26 cellular contexts compared by ENCODE assay signal in genomic region chr16:74029122-74029805, GRCh38.
DNase-seq lines count a peak whose midpoint lies in the region; ATAC-seq, FAIRE-seq and TF ChIP-seq lines count a peak whose summit lies in the region.
"Had no signal": no experiment of that assay in that cellular context is flagged by ENCODE, and none has a peak within 500 bp of the region (broad histone marks: within the 10 kb centered on the region; RNA-seq: fewer than 3 reads in every experiment).

No MANE protein-coding gene starts in this region.

- H3K27me3 Mint-ChIP-seq in H9 (ENCODE audit: low read depth) = peaks cover 5% of the 10 kb centered on the region
- peaks cover 6% of the 10 kb centered on the region for H3K27me3 Mint-ChIP-seq in activated CD4-positive, alpha-beta T cell treated with anti-CD3 and anti-CD28 coated beads for 36 hours

- H3K14ac ChIP-seq in H9 (ENCODE audit: insufficient read depth, low read length) (no peak overlapping the region), H1 (ENCODE audit: insufficient read length) (no peak overlapping the region)

- H3K9me3 ChIP-seq in H9 (ENCODE audit: control insufficient read depth, low read depth, low read length) (no peaks in the 10 kb centered on the region), H1 (ENCODE audit: insufficient read depth in 2 of 2, low read depth in 1 of 2, low read length in 1 of 2) (no peaks in the 10 kb centered on the region), neural cell (ENCODE audit: low read length) (no peaks in the 10 kb centered on the region)
- H3K9me3 ChIP-seq: left ventricle myocardium inferior, right lobe of liver, SJCRH30 had no signal

- H3F3A ChIP-seq in neural cell (ENCODE audit: insufficient read depth, low read length, poor library complexity, severe bottlenecking) = peaks cover 5% of the 10 kb centered on the region

- H3K18ac ChIP-seq in H9 (ENCODE audit: insufficient read length, low read depth, low read length) (no peak overlapping the region), H1 (ENCODE audit: extremely low read depth, low read length) (peak overlapping the region; percentile 52; the same call in 1 of the 2 replicates)

- no CpG with 5 or more reads among the region's 9 CpGs for WGBS in H9 (ENCODE audit: extremely low coverage, insufficient read length, low lambda C conversion rate)
- 69% methylated on average over 9 of the region's 9 CpGs; no CpG with 5 or more reads in 1 of the 2 experiments for WGBS in H1 (ENCODE audit: extremely low coverage in 1 of 2, insufficient coverage in 1 of 2, insufficient read length in 1 of 2, insufficient replicate concordance in 2 of 2, low coverage in 1 of 2, low lambda C conversion rate in 2 of 2, missing lambda C conversion rate in 1 of 2), 2 experiments

- H3K27ac ChIP-seq in H9 (ENCODE audit: insufficient read length, low read depth, low read length) (no peak overlapping the region), H1 (ENCODE audit: low read depth, low read length) (no peak overlapping the region), neural cell (ENCODE audit: low read length) (peak overlapping the region; percentile 77)
- H3K27ac ChIP-seq: left ventricle myocardium inferior, right lobe of liver, SJCRH30 had no signal

- peaks cover 21% of the 10 kb centered on the region for H3K4me1 ChIP-seq in H9 (ENCODE audit: insufficient read depth, low read length)
- H3K4me1 ChIP-seq in H1 (replicated peaks in 1 of 4; ENCODE audit: control insufficient read depth in 3 of 4, insufficient read depth in 4 of 4, low read length in 3 of 4) = peaks cover 21 to 38% (median 31%) of the 10 kb centered on the region in 4 experiments
- H3K4me1 ChIP-seq: right lobe of liver, SJCRH30 had no signal

- H4K91ac ChIP-seq in H9 (ENCODE audit: insufficient read length, low read depth, low read length) (no peak overlapping the region), H1 (replicated peaks; ENCODE audit: insufficient read length, low read length) (no peak overlapping the region)

- TF ChIP-seq CTCF in H9 (conservative IDR thresholded peaks at IDR 0.05) = no peak
- TF ChIP-seq CTCF in H1 (IDR thresholded peaks at IDR 0.05; ENCODE audit: control extremely low read depth in 1 of 3, insufficient read depth in 1 of 3, low read depth in 1 of 3, low read length in 3 of 3) = no peak
- no peak for TF ChIP-seq CTCF in neural cell (IDR thresholded peaks at IDR 0.05; ENCODE audit: poor library complexity, severe bottlenecking)

- H3K36me3 Mint-ChIP-seq in H9 (ENCODE audit: insufficient read depth in 1 of 3, low read depth in 3 of 3) = no peaks in the 10 kb centered on the region; a peak in 1 of 7 replicates
- no peaks in the 10 kb centered on the region for H3K36me3 Mint-ChIP-seq in activated CD4-positive, alpha-beta T cell treated with anti-CD3 and anti-CD28 coated beads for 36 hours (ENCODE audit: low read depth)
- H3K36me3 Mint-ChIP-seq: CD14-positive monocyte, immature natural killer cell had no signal

- CTCF ChIA-PET in H1 (lab: Charles Lee; ENCODE audit: partially characterized antibody) = interaction anchor here (0.9 to 1.3 kb wide), 4 partner anchors 10 to 423 kb away, joined by 3 read pairs; no protein-coding TSS in a partner anchor
- CTCF ChIA-PET in activated CD4-positive, alpha-beta T cell treated with anti-CD3 and anti-CD28 coated beads for 36 hours (lab: Charles Lee) = no interaction called here

- H3K9ac ChIP-seq in H9 (ENCODE audit: extremely low read depth, insufficient read length, low read length) (no peak overlapping the region), H1 (replicated peaks in 1 of 4; ENCODE audit: extremely low read depth in 1 of 4, low read depth in 3 of 4, low read length in 3 of 4) (no peak overlapping the region), neural cell (ENCODE audit: low read length) (no peak overlapping the region)

- H4K20me1 ChIP-seq in H9 (ENCODE audit: control insufficient read depth, insufficient read depth, insufficient read length) = no peaks in the 10 kb centered on the region
- H4K20me1 ChIP-seq in H1 (replicated peaks in 1 of 2; ENCODE audit: control insufficient read depth in 1 of 2, insufficient read depth in 2 of 2, low read length in 2 of 2) = no peaks in the 10 kb centered on the region
- H4K20me1 ChIP-seq in neural cell (ENCODE audit: insufficient read depth) = no peaks in the 10 kb centered on the region

- no peak overlapping the region for H3K23ac ChIP-seq in H9 (ENCODE audit: insufficient read length, low read depth, low read length)
- H3K23ac ChIP-seq in H1 (ENCODE audit: insufficient read length) = no peak overlapping the region

- H3K23me2 ChIP-seq in H9 (ENCODE audit: insufficient read length, low read depth, low read length, poor library complexity, severe bottlenecking) = no peaks in the 10 kb centered on the region
- H3K23me2 ChIP-seq in H1 (ENCODE audit: low read depth, low read length) = no peaks in the 10 kb centered on the region

- H4K8ac ChIP-seq in H9 (replicated peaks; ENCODE audit: insufficient read length, low read depth, low read length) (no peak overlapping the region), H1 (ENCODE audit: extremely low read depth, insufficient read depth, low read length) (no peak overlapping the region)

- intact Hi-C loops in activated CD4-positive, alpha-beta T cell treated with anti-CD3 and anti-CD28 coated beads for 36 hours (cut with DNase I, micrococcal nuclease) = no loop called here

- TF ChIP-seq RAD21 in H1 (IDR thresholded peaks at IDR 0.05 in 1 of 2, conservative IDR thresholded peaks at IDR 0.05 in 1 of 2; ENCODE audit: low read depth in 2 of 2, low read length in 2 of 2) (no peak), neural cell (conservative IDR thresholded peaks at IDR 0.05) (no peak)

- ATAC-seq in activated CD4-positive, alpha-beta T cell treated with anti-CD3 and anti-CD28 coated beads for 36 hours = no peak

- no peak overlapping the region for H2BK120ac ChIP-seq in H9 (ENCODE audit: low read depth, low read length, poor library complexity, severe bottlenecking)
- H2BK120ac ChIP-seq in H1 (replicated peaks; ENCODE audit: low read depth, low read length) = no peak overlapping the region

- DNase-seq in H9 (no peak), NCI-H2107 (lab: John Stamatoyannopoulos, UW) (peak; percentile 74), H1 (ENCODE audit: low read depth in 1 of 2, low spot score in 2 of 2) (no peak), H7 (no peak), cerebellar nuclear complex (lab: John Stamatoyannopoulos, UW) (no peak), T-helper 1 cell (no peak)
- no peak for DNase-seq in activated CD4-positive, alpha-beta T cell treated with anti-CD3 and anti-CD28 coated beads for 36 hours
- DNase-seq: activated CD4-positive, alpha-beta T cell treated with anti-CD3 and anti-CD28 coated beads for 4 hours; activated naive CD4-positive, alpha-beta T cell treated with anti-CD3 and anti-CD28 coated beads for 36 hours; effector CD8-positive, alpha-beta T cell; foreskin fibroblast; HFFc6; immature natural killer cell; KBM-7; left ventricle myocardium inferior; NCI-H1694 treated with DMSO at 0.1 percent for 48 hours had no signal

- H3K4me3 ChIP-seq in H1 (ENCODE audit: extremely low read depth in 1 of 4, insufficient read depth in 2 of 4, low read depth in 3 of 4, low read length in 4 of 4) (peak overlapping the region in 1 of 4 experiments; percentile 7; a peak in 1 of 8 replicates), neural cell (ENCODE audit: low read length) (no peak overlapping the region), H7 (ENCODE audit: insufficient read depth, low read depth, low read length) (no peak overlapping the region)
- H3K4me3 ChIP-seq: left ventricle myocardium inferior, right lobe of liver, SJCRH30 had no signal

- H2BK20ac ChIP-seq in H9 (ENCODE audit: low read depth, low read length, poor library complexity, severe bottlenecking) = no peak overlapping the region
- H2BK20ac ChIP-seq in H1 (ENCODE audit: low read length) = no peak overlapping the region

- H2BK15ac ChIP-seq in H9 (ENCODE audit: low read depth, low read length) = no peak overlapping the region
- H2BK15ac ChIP-seq in H1 (ENCODE audit: low read length) = no peak overlapping the region

- H2BK12ac ChIP-seq in H9 (ENCODE audit: insufficient read length, low read depth, low read length) = no peak overlapping the region
- peak overlapping the region; percentile 29; the same call in 1 of the 2 replicates for H2BK12ac ChIP-seq in H1 (ENCODE audit: low read depth, low read length)

- TF ChIP-seq EP300 in H1 (IDR thresholded peaks at IDR 0.05; ENCODE audit: borderline replicate concordance in 1 of 2, low read depth in 2 of 2, low read length in 2 of 2) (no peak), neural cell (conservative IDR thresholded peaks at IDR 0.05; ENCODE audit: poor library complexity, severe bottlenecking) (no peak)

- H2BK5ac ChIP-seq in H9 (ENCODE audit: insufficient read length, low read length) (no peak overlapping the region), H1 (ENCODE audit: low read depth, low read length) (peak overlapping the region; percentile 11; the same call in 1 of the 2 replicates)

- no peak overlapping the region for H3K56ac ChIP-seq in H9 (ENCODE audit: insufficient read length, low read depth, low read length)
- no peak overlapping the region for H3K56ac ChIP-seq in H1 (replicated peaks; ENCODE audit: insufficient read length, low read depth, low read length)

- H4K5ac ChIP-seq in H9 (ENCODE audit: insufficient read length, low read depth, low read length) = no peak overlapping the region
- H4K5ac ChIP-seq in H1 (ENCODE audit: insufficient read length, low read depth, low read length) = no peak overlapping the region

- no peaks in the 10 kb centered on the region for H3K9me2 ChIP-seq in neural cell (ENCODE audit: insufficient read depth, low read length)

- no peaks in the 10 kb centered on the region for H3K9me3 Mint-ChIP-seq in H9
- no peaks in the 10 kb centered on the region for H3K9me3 Mint-ChIP-seq in activated CD4-positive, alpha-beta T cell treated with anti-CD3 and anti-CD28 coated beads for 36 hours (ENCODE audit: low read depth)
- H3K9me3 Mint-ChIP-seq: activated naive CD4-positive, alpha-beta T cell treated with anti-CD3 and anti-CD28 coated beads for 36 hours; immature natural killer cell; neural crest cell; stimulated activated naive CD8-positive, alpha-beta T cell treated with anti-CD3 and anti-CD28 coated beads, Interleukin-15, Interleukin-2, amounts not matched to agents 100 ng/mL and 50 ng/mL, for 24 hours had no signal

- H3K36me3 ChIP-seq in H1 (ENCODE audit: control insufficient read depth in 2 of 4, insufficient read depth in 4 of 4, low read length in 3 of 4) (no peaks in the 10 kb centered on the region), neural cell (ENCODE audit: insufficient read depth, low read length) (no peaks in the 10 kb centered on the region), H7 (replicated peaks; ENCODE audit: control insufficient read depth, insufficient read depth, low read length) (no peaks in the 10 kb centered on the region)
- H3K36me3 ChIP-seq: left ventricle myocardium inferior, right lobe of liver, SJCRH30 had no signal

- no peak overlapping the region for H3T11ph ChIP-seq in H9 (ENCODE audit: low read length)

- H3K79me1 ChIP-seq in H9 (ENCODE audit: insufficient read depth, low read depth, low read length, poor library complexity, severe bottlenecking) (no peaks in the 10 kb centered on the region), H1 (ENCODE audit: low read depth, low read length) (no peaks in the 10 kb centered on the region)

- no peaks in the 10 kb centered on the region for H3K27me3 ChIP-seq in H9 (ENCODE audit: insufficient read depth, low read length)
- H3K27me3 ChIP-seq in H1 (replicated peaks in 1 of 4; ENCODE audit: control insufficient read depth in 3 of 4, extremely low read depth in 1 of 4, insufficient read depth in 3 of 4, low read length in 3 of 4) = no peaks in the 10 kb centered on the region
- H3K27me3 ChIP-seq in neural cell (ENCODE audit: insufficient read depth, low read depth, low read length) = no peaks in the 10 kb centered on the region
- no peaks in the 10 kb centered on the region for H3K27me3 ChIP-seq in H7 (ENCODE audit: control insufficient read depth, insufficient read depth, low read length)
- H3K27me3 ChIP-seq: right lobe of liver, SJCRH30 had no signal

- H3K27ac Mint-ChIP-seq in H9 = peak overlapping the region in 2 of 3 experiments; percentile 8 to 24; a peak in 3 of 7 replicates
- H3K27ac Mint-ChIP-seq in activated CD4-positive, alpha-beta T cell treated with anti-CD3 and anti-CD28 coated beads for 36 hours = no peak overlapping the region
- H3K27ac Mint-ChIP-seq: activated naive CD4-positive, alpha-beta T cell treated with anti-CD3 and anti-CD28 coated beads for 36 hours; CD14-positive monocyte; HFFc6; immature natural killer cell; stimulated activated naive CD8-positive, alpha-beta T cell treated with anti-CD3 and anti-CD28 coated beads, Interleukin-15, Interleukin-2, amounts not matched to agents 100 ng/mL and 50 ng/mL, for 24 hours had no signal

- H3K4me2 ChIP-seq in H9 (ENCODE audit: insufficient read depth, insufficient read length, low read length) = no peak overlapping the region
- H3K4me2 ChIP-seq in H1 (ENCODE audit: insufficient read depth in 1 of 2, low read depth in 2 of 2, low read length in 2 of 2) = peak overlapping the region; percentile 33 to 38; a peak in 3 of 4 replicates
- H3K4me2 ChIP-seq in neural cell (ENCODE audit: low read length) = no peak overlapping the region

- H2AK5ac ChIP-seq in H9 (ENCODE audit: insufficient read length, low read length) (no peak overlapping the region), H1 (ENCODE audit: low read depth, low read length) (0 out of 2 replicates have a peak overlapping the region, but pooled peaks have one; percentile 29)

- peak; percentile 82 for FAIRE-seq in H1 (lab: Jason Lieb, UNC)
- FAIRE-seq: D721Med, G401.6, GM18507, RCC 7860 had no signal

- no peak overlapping the region for H2AFZ ChIP-seq in H9 (ENCODE audit: low read length)
- no peak overlapping the region for H2AFZ ChIP-seq in H1 (ENCODE audit: low read length)
- no peak overlapping the region for H2AFZ ChIP-seq in neural cell (ENCODE audit: low read depth, low read length)

- no peak for TF ChIP-seq POLR2A in H1 (IDR thresholded peaks at IDR 0.05; ENCODE audit: control extremely low read depth in 1 of 2, low read depth in 2 of 2, low read length in 2 of 2)

- H3K4me3 Mint-ChIP-seq in H9 = no peak overlapping the region; a peak in 1 of 5 replicates
- no peak overlapping the region for H3K4me3 Mint-ChIP-seq in activated CD4-positive, alpha-beta T cell treated with anti-CD3 and anti-CD28 coated beads for 36 hours
- H3K4me3 Mint-ChIP-seq: activated naive CD4-positive, alpha-beta T cell treated with anti-CD3 and anti-CD28 coated beads for 36 hours; CD14-positive monocyte; HFFc6; immature natural killer cell; neural crest cell; stimulated activated naive CD8-positive, alpha-beta T cell treated with anti-CD3 and anti-CD28 coated beads, Interleukin-15, Interleukin-2, amounts not matched to agents 100 ng/mL and 50 ng/mL, for 24 hours had no signal

- POLR2A ChIA-PET in H1 (lab: Charles Lee; ENCODE audit: partially characterized antibody) = no interaction called here
- POLR2A ChIA-PET in activated CD4-positive, alpha-beta T cell treated with anti-CD3 and anti-CD28 coated beads for 36 hours (lab: Charles Lee) = interaction anchor here (0.5 kb wide), 1 partner anchor 8 kb away, joined by 3 read pairs; no protein-coding TSS in a partner anchor

- H3K4ac ChIP-seq in H9 (ENCODE audit: low read depth, low read length) = no peak overlapping the region
- no peak overlapping the region for H3K4ac ChIP-seq in H1 (replicated peaks; ENCODE audit: insufficient read length, low read depth, low read length)

- H3K79me2 ChIP-seq in H9 (ENCODE audit: insufficient read depth, low read length) = no peaks in the 10 kb centered on the region
- no peaks in the 10 kb centered on the region for H3K79me2 ChIP-seq in H1 (ENCODE audit: control insufficient read depth in 1 of 2, insufficient read depth in 2 of 2, low read length in 2 of 2)
- H3K79me2 ChIP-seq in neural cell (replicated peaks; ENCODE audit: insufficient read depth, low read length) = peaks cover 19% of the 10 kb centered on the region

- peaks cover 83 to 87% of the 10 kb centered on the region in 2 experiments for H3K4me1 Mint-ChIP-seq in H9
- H3K4me1 Mint-ChIP-seq in activated CD4-positive, alpha-beta T cell treated with anti-CD3 and anti-CD28 coated beads for 36 hours = no peaks in the 10 kb centered on the region
- H3K4me1 Mint-ChIP-seq: immature natural killer cell had no signal

Comparison
In these comparisons a context has a peak if more than half of its experiments do, and no peak if none do; other contexts are left out.
1. H3K4me2 ChIP-seq: peak in H1 (2 of 2); none in H9 (single experiment) and neural cell (single experiment).